In the genomic region with DNA sequence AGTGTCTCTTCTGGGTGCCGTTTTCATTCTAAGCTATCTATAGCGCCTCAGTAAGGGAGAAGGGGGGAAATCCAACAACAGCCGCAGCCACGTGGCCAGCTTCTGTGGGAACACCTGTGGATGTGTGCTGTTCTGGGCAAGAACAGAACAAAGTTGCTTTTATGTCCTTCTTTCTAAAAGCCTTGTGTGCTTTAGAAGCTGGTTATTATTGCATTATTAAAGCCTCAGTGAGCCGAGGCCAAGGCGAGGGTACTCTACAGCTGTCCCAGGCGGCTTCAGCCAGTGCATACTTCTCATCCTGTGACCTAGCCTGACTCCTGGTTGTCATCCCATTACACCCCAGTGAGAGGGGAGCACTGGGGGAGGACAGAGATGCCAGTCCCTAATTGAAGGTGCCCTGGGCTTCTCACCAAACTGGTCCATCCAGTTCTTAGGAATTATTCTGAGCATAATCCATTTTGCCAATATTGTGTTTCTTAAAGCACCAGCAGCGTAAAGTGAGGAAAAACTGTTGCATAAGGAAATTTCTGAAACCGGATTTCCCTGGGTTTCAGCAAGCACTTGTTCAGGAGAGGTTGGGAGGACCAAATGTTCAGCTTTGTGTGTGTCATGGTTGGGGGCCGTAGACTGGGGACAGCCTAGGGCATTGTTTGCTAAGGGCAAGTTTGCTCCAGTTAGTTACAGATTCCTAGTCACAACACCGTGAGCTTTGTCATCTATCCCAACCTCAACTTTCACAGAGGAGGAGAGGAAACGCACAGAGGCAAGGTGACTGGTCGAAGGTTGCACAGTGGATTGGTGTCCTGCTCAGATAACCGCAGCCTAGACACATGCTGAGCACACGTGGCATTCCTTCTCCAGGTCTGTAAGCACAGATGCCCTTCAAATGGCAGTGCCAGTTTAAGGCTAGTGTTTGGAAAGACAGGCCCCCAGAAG, we compare ENCODE assay signal across 9 cellular contexts.
DNase-seq lines count a peak whose midpoint lies in the region; ATAC-seq and TF ChIP-seq lines count a peak whose summit lies in the region.
"Had no signal": no experiment of that assay in that cellular context is flagged by ENCODE, and none has a peak within 500 bp of the region (broad histone marks: within the 10 kb centered on the region; RNA-seq: fewer than 3 reads in every experiment).

No MANE protein-coding gene starts in this region.

- H3K27ac ChIP-seq in DOHH2 (ENCODE audit: low read depth, low read length): no peak overlapping the region
- H3K27ac ChIP-seq in esophagus squamous epithelium: peak overlapping the region; percentile 67 to 82 (median 74)

- no peaks in the 10 kb centered on the region for H3K9me3 ChIP-seq in DOHH2 (ENCODE audit: control insufficient read depth, insufficient read depth, low read length)
- no peaks in the 10 kb centered on the region for H3K9me3 ChIP-seq in esophagus squamous epithelium

- H3K4me3 ChIP-seq in DOHH2 (ENCODE audit: low read length) (no peak overlapping the region), esophagus squamous epithelium (no peak overlapping the region)

- H3K4me1 ChIP-seq in DOHH2 (ENCODE audit: control insufficient read depth, low read length): peaks cover 38% of the 10 kb centered on the region
- H3K4me1 ChIP-seq in esophagus squamous epithelium: peaks cover 4 to 59% (median 33%) of the 10 kb centered on the region in 3 donors

- peak overlapping the region; percentile 14 for H3K4me2 ChIP-seq in DOHH2 (ENCODE audit: low read length)

- ATAC-seq in GM19397 (IDR thresholded peaks at IDR 0.05; ENCODE audit: unreplicated experiment) (no peak), HG02885 (IDR thresholded peaks at IDR 0.05; ENCODE audit: poor library complexity, unreplicated experiment) (no peak)

- no peaks in the 10 kb centered on the region for H3K79me2 ChIP-seq in DOHH2 (ENCODE audit: control insufficient read depth, low read length)

- no peaks in the 10 kb centered on the region for H4K20me1 ChIP-seq in DOHH2 (ENCODE audit: control insufficient read depth, insufficient read depth, low read depth, low read length)

- no peak for TF ChIP-seq POLR2A in esophagus squamous epithelium (IDR thresholded peaks at IDR 0.05)

- H3K9me2 ChIP-seq in DOHH2 (replicated peaks; ENCODE audit: control insufficient read depth, low read length): no peaks in the 10 kb centered on the region

- WGBS in esophagus squamous epithelium, 2 donors: 39 to 47% methylated on average over 10 to 15 of the region's 15 CpGs

- TF ChIP-seq CTCF in DOHH2 (IDR thresholded peaks at IDR 0.05; ENCODE audit: low read depth, low read length, poor library complexity, severe bottlenecking) (no peak), esophagus squamous epithelium (IDR thresholded peaks at IDR 0.05) (no peak)

- H3K36me3 ChIP-seq in DOHH2 (ENCODE audit: control insufficient read depth, low read length) (no peaks in the 10 kb centered on the region), esophagus squamous epithelium (no peaks in the 10 kb centered on the region)

- DNase-seq in NCI-H510A (lab: John Stamatoyannopoulos, UW) (peak; percentile 38), esophagus squamous epithelium (lab: John Stamatoyannopoulos, UW) (no peak), pons (ENCODE audit: low spot score) (peak; percentile 76), RKO (ENCODE audit: low spot score) (no peak), islet precursor cell (no peak)
- DNase-seq: activated CD4-positive, alpha-beta T cell treated with anti-CD3 and anti-CD28 coated beads, Interleukin-2, amount 50 U/mL, for 4 hours had no signal

- H3F3A ChIP-seq in DOHH2 (ENCODE audit: control insufficient read depth, insufficient read depth): no peaks in the 10 kb centered on the region

- intact Hi-C loops in esophagus squamous epithelium (cut with DNase I): no loop called here

- H3K27me3 ChIP-seq in DOHH2 (ENCODE audit: control insufficient read depth, low read length) (no peaks in the 10 kb centered on the region), esophagus squamous epithelium (no peaks in the 10 kb centered on the region)

Comparison
In these comparisons a context has a peak if more than half of its experiments do, and no peak if none do; other contexts are left out.
1. DNase-seq: peak in NCI-H510A (single experiment) and pons (single experiment); none in esophagus squamous epithelium (single experiment), RKO (single experiment) and islet precursor cell (single experiment).